33 cellular contexts compared by ENCODE assay signal in the genomic region with DNA sequence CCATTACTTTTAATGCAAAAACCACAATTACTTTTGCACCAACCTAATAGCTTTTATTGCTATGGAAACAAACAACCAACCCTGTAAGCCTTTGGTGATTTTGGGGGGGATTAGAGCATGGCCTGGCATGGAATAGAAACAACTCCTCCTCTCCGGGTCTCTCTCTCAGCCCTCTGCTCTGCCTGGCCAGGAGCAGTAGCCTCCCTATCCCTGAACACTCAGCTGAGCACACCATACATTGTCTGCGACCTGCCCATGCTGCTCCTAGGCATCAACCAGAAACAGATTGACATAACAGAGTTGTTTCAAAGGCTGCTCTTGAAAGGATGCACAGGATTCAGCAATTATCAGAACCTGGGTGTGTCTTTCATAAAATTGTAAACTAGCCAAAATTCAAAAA.
"Had no signal": no experiment of that assay in that cellular context is flagged by ENCODE, and none has a peak within 500 bp of the region (broad histone marks: within the 10 kb centered on the region; RNA-seq: fewer than 3 reads in every experiment).

No MANE protein-coding gene starts in this region.

- DNase-seq: activated B cell treated with CpG ODN at 0.5 μM for 24 hours; activated CD4-positive, alpha-beta memory T cell treated with anti-CD3 and anti-CD28 coated beads, Interleukin-2, amount 10 ng/mL, durations not matched to agents 7 days and 5 days; activated CD4-positive, alpha-beta T cell treated with anti-CD3 and anti-CD28 coated beads for 4 hours; activated CD4-positive, alpha-beta T cell treated with anti-CD3 and anti-CD28 coated beads, Interleukin-2, amount 50 U/mL, for 1 hour; activated CD4-positive, CD25-positive, alpha-beta regulatory T cell treated with anti-CD3 and anti-CD28 coated beads, Interleukin-2, amount 50 U/mL, for 72 hours; activated CD8-positive, alpha-beta memory T cell treated with anti-CD3 and anti-CD28 coated beads for 24 hours; activated CD8-positive, alpha-beta memory T cell treated with anti-CD3 and anti-CD28 coated beads, Interleukin-2, amount 10 ng/mL, durations not matched to agents 7 days and 5 days; activated CD8-positive, alpha-beta memory T cell treated with anti-CD3 and anti-CD28 coated beads, Interleukin-2, amount 50 U/mL, for 48 hours; activated effector memory CD4-positive, alpha-beta T cell treated with Interleukin-2 at 50 U/mL for 16 hours; activated naive CD4-positive, alpha-beta T cell treated with anti-CD3 and anti-CD28 coated beads, Interleukin-2, amount 10 ng/mL, durations not matched to agents 7 days and 5 days; activated naive CD8-positive, alpha-beta T cell treated with anti-CD3 and anti-CD28 coated beads, Interleukin-2, amount 50 U/mL, for 24 hours; activated T-cell treated with anti-CD3 and anti-CD28 coated beads, Interleukin-2, amount 50 U/mL, for 48 hours; anterior cingulate cortex; caudate nucleus; colonic mucosa; Karpas-422; NCI-H1105; NCI-H1417 treated with DMSO at 0.1 percent for 48 hours; NCI-H187 treated with DMSO at 0.1 percent for 48 hours; NCI-H2081; NCI-H2171 treated with DMSO at 0.1 percent for 48 hours; NCI-H226; NCI-H510A; NCI-H748 treated with DMSO at 0.1 percent for 48 hours; NK-92 treated with Interleukin-12 subunit alpha and Interleukin-12 subunit beta, amount 100 ng/mL, for 24 hours; PC-3; Peyer's patch; RPMI8226; SHP77 treated with DMSO at 0.1 percent for 48 hours; SK-N-SH had no signal

- FAIRE-seq: bronchial epithelial cell, TTC549 had no signal

- H3K27ac ChIP-seq: colonic mucosa, Peyer's patch, SJSA1 had no signal

- ATAC-seq: activated CD8-positive, alpha-beta memory T cell treated with anti-CD3 and anti-CD28 coated beads, Interleukin-2, amount 10 ng/mL, durations not matched to agents 7 days and 5 days; activated naive CD8-positive, alpha-beta T cell treated with anti-CD3 and anti-CD28 coated beads, Interleukin-2, amount 50 U/mL, for 24 hours; PC-3 had no signal
